1 cellular context compared by ENCODE assay signal in the genomic region with DNA sequence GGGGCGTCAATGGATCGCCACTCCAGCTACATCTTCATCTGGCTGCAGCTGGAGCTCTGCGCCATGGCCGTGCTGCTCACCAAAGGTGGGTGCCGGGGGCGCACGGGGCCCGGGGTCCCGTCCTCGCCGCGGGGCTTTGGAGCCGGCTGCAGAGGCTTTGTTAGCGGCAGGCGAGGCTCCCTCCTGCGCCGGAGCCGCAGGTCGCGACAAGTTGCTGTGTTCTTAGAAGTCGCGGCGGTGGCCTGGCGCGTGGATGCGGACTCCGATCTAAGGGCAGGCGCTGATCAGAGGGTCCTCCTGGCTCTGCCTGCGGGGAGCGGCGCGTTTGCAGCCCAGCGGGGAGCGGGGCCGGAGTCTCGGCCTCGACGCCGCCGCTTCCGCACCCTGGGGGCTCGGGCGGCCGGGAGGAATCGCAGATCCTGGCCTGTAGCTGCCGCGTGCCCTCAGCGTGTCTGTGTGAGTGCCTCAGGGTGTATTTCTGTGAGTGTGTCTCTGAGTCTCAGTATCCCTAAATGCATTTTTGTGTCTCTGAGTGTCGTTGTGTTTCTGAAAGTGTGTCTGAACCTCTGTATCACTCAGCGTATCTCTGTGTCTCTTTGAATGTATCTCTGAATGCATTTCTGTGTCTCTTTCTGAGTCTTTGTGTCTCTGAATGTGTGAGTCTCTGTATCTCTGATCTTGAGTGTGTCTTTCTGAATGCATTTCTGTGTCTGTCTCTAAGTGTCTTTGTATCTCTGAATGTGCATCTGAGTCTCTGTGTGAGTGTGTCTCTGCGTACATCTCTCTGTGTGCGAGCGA.
A peak's percentile ranks its signal among the peaks of the same experiment; 100 is the strongest.
TF ChIP-seq lines count a peak whose summit lies in the region.

No MANE protein-coding gene starts in this region.

TF ChIP-seq in HepG2, 621 proteins besides CTCF, POLR2A, EP300 and RAD21 (continued from another document):
- TF ChIP-seq, protein P1, sequence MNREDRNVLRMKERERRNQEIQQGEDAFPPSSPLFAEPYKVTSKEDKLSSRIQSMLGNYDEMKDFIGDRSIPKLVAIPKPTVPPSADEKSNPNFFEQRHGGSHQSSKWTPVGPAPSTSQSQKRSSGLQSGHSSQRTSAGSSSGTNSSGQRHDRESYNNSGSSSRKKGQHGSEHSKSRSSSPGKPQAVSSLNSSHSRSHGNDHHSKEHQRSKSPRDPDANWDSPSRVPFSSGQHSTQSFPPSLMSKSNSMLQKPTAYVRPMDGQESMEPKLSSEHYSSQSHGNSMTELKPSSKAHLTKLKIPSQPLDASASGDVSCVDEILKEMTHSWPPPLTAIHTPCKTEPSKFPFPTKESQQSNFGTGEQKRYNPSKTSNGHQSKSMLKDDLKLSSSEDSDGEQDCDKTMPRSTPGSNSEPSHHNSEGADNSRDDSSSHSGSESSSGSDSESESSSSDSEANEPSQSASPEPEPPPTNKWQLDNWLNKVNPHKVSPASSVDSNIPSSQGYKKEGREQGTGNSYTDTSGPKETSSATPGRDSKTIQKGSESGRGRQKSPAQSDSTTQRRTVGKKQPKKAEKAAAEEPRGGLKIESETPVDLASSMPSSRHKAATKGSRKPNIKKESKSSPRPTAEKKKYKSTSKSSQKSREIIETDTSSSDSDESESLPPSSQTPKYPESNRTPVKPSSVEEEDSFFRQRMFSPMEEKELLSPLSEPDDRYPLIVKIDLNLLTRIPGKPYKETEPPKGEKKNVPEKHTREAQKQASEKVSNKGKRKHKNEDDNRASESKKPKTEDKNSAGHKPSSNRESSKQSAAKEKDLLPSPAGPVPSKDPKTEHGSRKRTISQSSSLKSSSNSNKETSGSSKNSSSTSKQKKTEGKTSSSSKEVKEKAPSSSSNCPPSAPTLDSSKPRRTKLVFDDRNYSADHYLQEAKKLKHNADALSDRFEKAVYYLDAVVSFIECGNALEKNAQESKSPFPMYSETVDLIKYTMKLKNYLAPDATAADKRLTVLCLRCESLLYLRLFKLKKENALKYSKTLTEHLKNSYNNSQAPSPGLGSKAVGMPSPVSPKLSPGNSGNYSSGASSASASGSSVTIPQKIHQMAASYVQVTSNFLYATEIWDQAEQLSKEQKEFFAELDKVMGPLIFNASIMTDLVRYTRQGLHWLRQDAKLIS (CRISPR knock-in tag; IDR thresholded peaks at IDR 0.05) = 0 out of 2 replicates have a peak, but pooled peaks have one; percentile 20
- TF ChIP-seq SALL1 (CRISPR knock-in tag; IDR thresholded peaks at IDR 0.05) (0 out of 2 replicates have a peak, but pooled peaks have one; percentile 11), ZNF224 (CRISPR knock-in tag; IDR thresholded peaks at IDR 0.05) (no peak), ZNF724P (CRISPR knock-in tag; IDR thresholded peaks at IDR 0.05; ENCODE audit: borderline replicate concordance) (peak; percentile 67; the same call in 1 of the 2 replicates), ZC3H13 (CRISPR knock-in tag; IDR thresholded peaks at IDR 0.05) (0 out of 2 replicates have a peak, but pooled peaks have one; percentile 45), ZFX (CRISPR knock-in tag; IDR thresholded peaks at IDR 0.05; ENCODE audit: low read depth) (peak; percentile 44), GZF1 (CRISPR knock-in tag; IDR thresholded peaks at IDR 0.05) (no peak), ZNF564 (CRISPR knock-in tag; IDR thresholded peaks at IDR 0.05) (peak; percentile 25; the same call in 1 of the 2 replicates), ZFP1 (CRISPR knock-in tag; IDR thresholded peaks at IDR 0.05) (no peak), ZNF737 (CRISPR knock-in tag; IDR thresholded peaks at IDR 0.05; ENCODE audit: borderline replicate concordance) (no peak), PRMT3 (CRISPR knock-in tag; IDR thresholded peaks at IDR 0.05; ENCODE audit: borderline replicate concordance, low read depth) (0 out of 2 replicates have a peak, but pooled peaks have one; percentile 5)
- TF ChIP-seq, protein P2, sequence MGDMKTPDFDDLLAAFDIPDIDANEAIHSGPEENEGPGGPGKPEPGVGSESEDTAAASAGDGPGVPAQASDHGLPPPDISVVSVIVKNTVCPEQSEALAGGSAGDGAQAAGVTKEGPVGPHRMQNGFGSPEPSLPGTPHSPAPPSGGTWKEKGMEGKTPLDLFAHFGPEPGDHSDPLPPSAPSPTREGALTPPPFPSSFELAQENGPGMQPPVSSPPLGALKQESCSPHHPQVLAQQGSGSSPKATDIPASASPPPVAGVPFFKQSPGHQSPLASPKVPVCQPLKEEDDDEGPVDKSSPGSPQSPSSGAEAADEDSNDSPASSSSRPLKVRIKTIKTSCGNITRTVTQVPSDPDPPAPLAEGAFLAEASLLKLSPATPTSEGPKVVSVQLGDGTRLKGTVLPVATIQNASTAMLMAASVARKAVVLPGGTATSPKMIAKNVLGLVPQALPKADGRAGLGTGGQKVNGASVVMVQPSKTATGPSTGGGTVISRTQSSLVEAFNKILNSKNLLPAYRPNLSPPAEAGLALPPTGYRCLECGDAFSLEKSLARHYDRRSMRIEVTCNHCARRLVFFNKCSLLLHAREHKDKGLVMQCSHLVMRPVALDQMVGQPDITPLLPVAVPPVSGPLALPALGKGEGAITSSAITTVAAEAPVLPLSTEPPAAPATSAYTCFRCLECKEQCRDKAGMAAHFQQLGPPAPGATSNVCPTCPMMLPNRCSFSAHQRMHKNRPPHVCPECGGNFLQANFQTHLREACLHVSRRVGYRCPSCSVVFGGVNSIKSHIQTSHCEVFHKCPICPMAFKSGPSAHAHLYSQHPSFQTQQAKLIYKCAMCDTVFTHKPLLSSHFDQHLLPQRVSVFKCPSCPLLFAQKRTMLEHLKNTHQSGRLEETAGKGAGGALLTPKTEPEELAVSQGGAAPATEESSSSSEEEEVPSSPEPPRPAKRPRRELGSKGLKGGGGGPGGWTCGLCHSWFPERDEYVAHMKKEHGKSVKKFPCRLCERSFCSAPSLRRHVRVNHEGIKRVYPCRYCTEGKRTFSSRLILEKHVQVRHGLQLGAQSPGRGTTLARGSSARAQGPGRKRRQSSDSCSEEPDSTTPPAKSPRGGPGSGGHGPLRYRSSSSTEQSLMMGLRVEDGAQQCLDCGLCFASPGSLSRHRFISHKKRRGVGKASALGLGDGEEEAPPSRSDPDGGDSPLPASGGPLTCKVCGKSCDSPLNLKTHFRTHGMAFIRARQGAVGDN (CRISPR knock-in tag; IDR thresholded peaks at IDR 0.05) = peak; percentile 63
- TF ChIP-seq, protein P3, sequence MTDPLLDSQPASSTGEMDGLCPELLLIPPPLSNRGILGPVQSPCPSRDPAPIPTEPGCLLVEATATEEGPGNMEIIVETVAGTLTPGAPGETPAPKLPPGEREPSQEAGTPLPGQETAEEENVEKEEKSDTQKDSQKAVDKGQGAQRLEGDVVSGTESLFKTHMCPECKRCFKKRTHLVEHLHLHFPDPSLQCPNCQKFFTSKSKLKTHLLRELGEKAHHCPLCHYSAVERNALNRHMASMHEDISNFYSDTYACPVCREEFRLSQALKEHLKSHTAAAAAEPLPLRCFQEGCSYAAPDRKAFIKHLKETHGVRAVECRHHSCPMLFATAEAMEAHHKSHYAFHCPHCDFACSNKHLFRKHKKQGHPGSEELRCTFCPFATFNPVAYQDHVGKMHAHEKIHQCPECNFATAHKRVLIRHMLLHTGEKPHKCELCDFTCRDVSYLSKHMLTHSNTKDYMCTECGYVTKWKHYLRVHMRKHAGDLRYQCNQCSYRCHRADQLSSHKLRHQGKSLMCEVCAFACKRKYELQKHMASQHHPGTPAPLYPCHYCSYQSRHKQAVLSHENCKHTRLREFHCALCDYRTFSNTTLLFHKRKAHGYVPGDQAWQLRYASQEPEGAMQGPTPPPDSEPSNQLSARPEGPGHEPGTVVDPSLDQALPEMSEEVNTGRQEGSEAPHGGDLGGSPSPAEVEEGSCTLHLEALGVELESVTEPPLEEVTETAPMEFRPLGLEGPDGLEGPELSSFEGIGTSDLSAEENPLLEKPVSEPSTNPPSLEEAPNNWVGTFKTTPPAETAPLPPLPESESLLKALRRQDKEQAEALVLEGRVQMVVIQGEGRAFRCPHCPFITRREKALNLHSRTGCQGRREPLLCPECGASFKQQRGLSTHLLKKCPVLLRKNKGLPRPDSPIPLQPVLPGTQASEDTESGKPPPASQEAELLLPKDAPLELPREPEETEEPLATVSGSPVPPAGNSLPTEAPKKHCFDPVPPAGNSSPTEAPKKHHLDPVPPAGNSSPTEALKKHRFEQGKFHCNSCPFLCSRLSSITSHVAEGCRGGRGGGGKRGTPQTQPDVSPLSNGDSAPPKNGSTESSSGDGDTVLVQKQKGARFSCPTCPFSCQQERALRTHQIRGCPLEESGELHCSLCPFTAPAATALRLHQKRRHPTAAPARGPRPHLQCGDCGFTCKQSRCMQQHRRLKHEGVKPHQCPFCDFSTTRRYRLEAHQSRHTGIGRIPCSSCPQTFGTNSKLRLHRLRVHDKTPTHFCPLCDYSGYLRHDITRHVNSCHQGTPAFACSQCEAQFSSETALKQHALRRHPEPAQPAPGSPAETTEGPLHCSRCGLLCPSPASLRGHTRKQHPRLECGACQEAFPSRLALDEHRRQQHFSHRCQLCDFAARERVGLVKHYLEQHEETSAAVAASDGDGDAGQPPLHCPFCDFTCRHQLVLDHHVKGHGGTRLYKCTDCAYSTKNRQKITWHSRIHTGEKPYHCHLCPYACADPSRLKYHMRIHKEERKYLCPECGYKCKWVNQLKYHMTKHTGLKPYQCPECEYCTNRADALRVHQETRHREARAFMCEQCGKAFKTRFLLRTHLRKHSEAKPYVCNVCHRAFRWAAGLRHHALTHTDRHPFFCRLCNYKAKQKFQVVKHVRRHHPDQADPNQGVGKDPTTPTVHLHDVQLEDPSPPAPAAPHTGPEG (CRISPR knock-in tag; IDR thresholded peaks at IDR 0.05) = peak; percentile 25; the same call in 1 of the 2 replicates
- TF ChIP-seq, protein P4, sequence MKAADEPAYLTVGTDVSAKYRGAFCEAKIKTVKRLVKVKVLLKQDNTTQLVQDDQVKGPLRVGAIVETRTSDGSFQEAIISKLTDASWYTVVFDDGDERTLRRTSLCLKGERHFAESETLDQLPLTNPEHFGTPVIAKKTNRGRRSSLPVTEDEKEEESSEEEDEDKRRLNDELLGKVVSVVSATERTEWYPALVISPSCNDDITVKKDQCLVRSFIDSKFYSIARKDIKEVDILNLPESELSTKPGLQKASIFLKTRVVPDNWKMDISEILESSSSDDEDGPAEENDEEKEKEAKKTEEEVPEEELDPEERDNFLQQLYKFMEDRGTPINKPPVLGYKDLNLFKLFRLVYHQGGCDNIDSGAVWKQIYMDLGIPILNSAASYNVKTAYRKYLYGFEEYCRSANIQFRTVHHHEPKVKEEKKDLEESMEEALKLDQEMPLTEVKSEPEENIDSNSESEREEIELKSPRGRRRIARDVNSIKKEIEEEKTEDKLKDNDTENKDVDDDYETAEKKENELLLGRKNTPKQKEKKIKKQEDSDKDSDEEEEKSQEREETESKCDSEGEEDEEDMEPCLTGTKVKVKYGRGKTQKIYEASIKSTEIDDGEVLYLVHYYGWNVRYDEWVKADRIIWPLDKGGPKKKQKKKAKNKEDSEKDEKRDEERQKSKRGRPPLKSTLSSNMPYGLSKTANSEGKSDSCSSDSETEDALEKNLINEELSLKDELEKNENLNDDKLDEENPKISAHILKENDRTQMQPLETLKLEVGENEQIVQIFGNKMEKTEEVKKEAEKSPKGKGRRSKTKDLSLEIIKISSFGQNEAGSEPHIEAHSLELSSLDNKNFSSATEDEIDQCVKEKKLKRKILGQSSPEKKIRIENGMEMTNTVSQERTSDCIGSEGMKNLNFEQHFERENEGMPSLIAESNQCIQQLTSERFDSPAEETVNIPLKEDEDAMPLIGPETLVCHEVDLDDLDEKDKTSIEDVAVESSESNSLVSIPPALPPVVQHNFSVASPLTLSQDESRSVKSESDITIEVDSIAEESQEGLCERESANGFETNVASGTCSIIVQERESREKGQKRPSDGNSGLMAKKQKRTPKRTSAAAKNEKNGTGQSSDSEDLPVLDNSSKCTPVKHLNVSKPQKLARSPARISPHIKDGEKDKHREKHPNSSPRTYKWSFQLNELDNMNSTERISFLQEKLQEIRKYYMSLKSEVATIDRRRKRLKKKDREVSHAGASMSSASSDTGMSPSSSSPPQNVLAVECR (CRISPR knock-in tag; IDR thresholded peaks at IDR 0.05; ENCODE audit: borderline replicate concordance) = peak; percentile 31
- TF ChIP-seq, protein P5, sequence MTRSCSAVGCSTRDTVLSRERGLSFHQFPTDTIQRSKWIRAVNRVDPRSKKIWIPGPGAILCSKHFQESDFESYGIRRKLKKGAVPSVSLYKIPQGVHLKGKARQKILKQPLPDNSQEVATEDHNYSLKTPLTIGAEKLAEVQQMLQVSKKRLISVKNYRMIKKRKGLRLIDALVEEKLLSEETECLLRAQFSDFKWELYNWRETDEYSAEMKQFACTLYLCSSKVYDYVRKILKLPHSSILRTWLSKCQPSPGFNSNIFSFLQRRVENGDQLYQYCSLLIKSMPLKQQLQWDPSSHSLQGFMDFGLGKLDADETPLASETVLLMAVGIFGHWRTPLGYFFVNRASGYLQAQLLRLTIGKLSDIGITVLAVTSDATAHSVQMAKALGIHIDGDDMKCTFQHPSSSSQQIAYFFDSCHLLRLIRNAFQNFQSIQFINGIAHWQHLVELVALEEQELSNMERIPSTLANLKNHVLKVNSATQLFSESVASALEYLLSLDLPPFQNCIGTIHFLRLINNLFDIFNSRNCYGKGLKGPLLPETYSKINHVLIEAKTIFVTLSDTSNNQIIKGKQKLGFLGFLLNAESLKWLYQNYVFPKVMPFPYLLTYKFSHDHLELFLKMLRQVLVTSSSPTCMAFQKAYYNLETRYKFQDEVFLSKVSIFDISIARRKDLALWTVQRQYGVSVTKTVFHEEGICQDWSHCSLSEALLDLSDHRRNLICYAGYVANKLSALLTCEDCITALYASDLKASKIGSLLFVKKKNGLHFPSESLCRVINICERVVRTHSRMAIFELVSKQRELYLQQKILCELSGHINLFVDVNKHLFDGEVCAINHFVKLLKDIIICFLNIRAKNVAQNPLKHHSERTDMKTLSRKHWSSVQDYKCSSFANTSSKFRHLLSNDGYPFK (CRISPR knock-in tag; IDR thresholded peaks at IDR 0.05; ENCODE audit: borderline replicate concordance) = no peak
- TF ChIP-seq, protein P6, sequence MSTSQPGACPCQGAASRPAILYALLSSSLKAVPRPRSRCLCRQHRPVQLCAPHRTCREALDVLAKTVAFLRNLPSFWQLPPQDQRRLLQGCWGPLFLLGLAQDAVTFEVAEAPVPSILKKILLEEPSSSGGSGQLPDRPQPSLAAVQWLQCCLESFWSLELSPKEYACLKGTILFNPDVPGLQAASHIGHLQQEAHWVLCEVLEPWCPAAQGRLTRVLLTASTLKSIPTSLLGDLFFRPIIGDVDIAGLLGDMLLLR (CRISPR knock-in tag; IDR thresholded peaks at IDR 0.05) = 0 out of 2 replicates have a peak, but pooled peaks have one; percentile 52
